10 cellular contexts compared by ENCODE assay signal in the genomic region with DNA sequence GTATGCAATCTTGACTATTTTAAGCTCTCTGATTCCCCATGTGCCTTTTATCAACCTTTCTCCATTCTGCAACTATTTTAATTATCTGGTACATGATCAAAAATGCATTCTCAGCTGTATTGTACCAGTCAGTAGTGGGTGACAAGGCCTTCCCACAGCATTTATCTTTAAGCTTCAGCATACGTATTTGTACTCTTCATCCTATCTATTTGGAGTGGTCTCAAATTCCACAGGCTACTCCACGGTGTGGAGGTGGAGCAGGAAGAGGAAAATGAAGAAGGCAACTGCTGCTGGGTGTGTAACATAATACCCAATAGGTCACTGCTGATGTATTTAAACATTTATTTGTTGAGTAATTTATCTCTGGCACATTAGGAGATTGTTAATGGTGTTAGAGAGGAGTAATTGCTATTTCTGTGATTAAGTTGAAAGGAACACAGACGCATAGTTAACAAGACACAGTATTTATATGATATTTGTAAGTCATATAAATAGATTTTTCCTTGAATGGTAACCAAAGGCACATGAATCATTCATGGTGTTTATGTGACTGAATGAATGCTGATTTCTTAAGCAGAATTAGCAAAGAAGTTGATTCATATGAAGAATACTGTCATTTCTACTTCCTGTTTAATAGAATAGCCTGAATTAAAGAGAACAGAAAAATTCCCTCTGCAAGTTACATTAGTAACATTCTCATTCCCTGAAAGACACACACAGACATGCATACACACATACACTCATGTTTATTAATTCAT.
DNase-seq lines count a peak whose midpoint lies in the region; ATAC-seq and TF ChIP-seq lines count a peak whose summit lies in the region.
"Had no signal": no experiment of that assay in that cellular context is flagged by ENCODE, and none has a peak within 500 bp of the region (broad histone marks: within the 10 kb centered on the region; RNA-seq: fewer than 3 reads in every experiment).

No MANE protein-coding gene starts in this region.

- ATAC-seq in activated naive CD8-positive, alpha-beta T cell treated with anti-CD3 and anti-CD28 coated beads, Interleukin-2, amount 50 U/mL, for 24 hours, result peak; percentile 36
- ATAC-seq in stimulated activated naive CD8-positive, alpha-beta T cell treated with anti-CD3 and anti-CD28 coated beads, Interleukin-15, amount 100 ng/mL, for 72 hours, result peak; percentile 40
- ATAC-seq in foreskin keratinocyte (no peak), GM21423 (IDR thresholded peaks at IDR 0.05; ENCODE audit: unreplicated experiment) (no peak)

- peaks cover 3% of the 10 kb centered on the region for H3K27me3 Mint-ChIP-seq in activated naive CD8-positive, alpha-beta T cell treated with anti-CD3 and anti-CD28 coated beads, Interleukin-2, amount 50 U/mL, for 24 hours
- no peaks in the 10 kb centered on the region for H3K27me3 Mint-ChIP-seq in activated naive CD8-positive, alpha-beta T cell treated with anti-CD3 and anti-CD28 coated beads for 36 hours
- no peaks in the 10 kb centered on the region for H3K27me3 Mint-ChIP-seq in stimulated activated naive CD8-positive, alpha-beta T cell treated with anti-CD3 and anti-CD28 coated beads, Interleukin-15, amount 100 ng/mL, for 72 hours
- H3K27me3 Mint-ChIP-seq: memory B cell had no signal

- no peak overlapping the region for H3K27ac Mint-ChIP-seq in activated naive CD8-positive, alpha-beta T cell treated with anti-CD3 and anti-CD28 coated beads, Interleukin-2, amount 50 U/mL, for 24 hours
- H3K27ac Mint-ChIP-seq in activated naive CD8-positive, alpha-beta T cell treated with anti-CD3 and anti-CD28 coated beads for 36 hours, result no peak overlapping the region
- H3K27ac Mint-ChIP-seq in stimulated activated naive CD8-positive, alpha-beta T cell treated with anti-CD3 and anti-CD28 coated beads, Interleukin-15, amount 100 ng/mL, for 72 hours, result no peak overlapping the region
- H3K27ac Mint-ChIP-seq: CD4-positive, alpha-beta memory T cell; memory B cell had no signal

- DNase-seq in activated naive CD8-positive, alpha-beta T cell treated with anti-CD3 and anti-CD28 coated beads, Interleukin-2, amount 50 U/mL, for 24 hours, result no peak
- DNase-seq in activated naive CD8-positive, alpha-beta T cell treated with anti-CD3 and anti-CD28 coated beads for 36 hours, result no peak
- DNase-seq in NCI-H1417 treated with DMSO at 0.1 percent for 48 hours (lab: John Stamatoyannopoulos, UW) (peak; percentile 37), cardiac fibroblast (ENCODE audit: low read depth in 2 of 2) (peak; percentile 81 to 82), foreskin keratinocyte (no peak), anterior cingulate cortex (lab: John Stamatoyannopoulos, UW) (no peak)
- DNase-seq in stimulated activated naive CD8-positive, alpha-beta T cell treated with anti-CD3 and anti-CD28 coated beads, Interleukin-15, amount 100 ng/mL, for 72 hours, result no peak
- DNase-seq: CD4-positive, alpha-beta memory T cell had no signal

- H3K4me3 Mint-ChIP-seq in activated naive CD8-positive, alpha-beta T cell treated with anti-CD3 and anti-CD28 coated beads, Interleukin-2, amount 50 U/mL, for 24 hours, result no peak overlapping the region
- no peak overlapping the region for H3K4me3 Mint-ChIP-seq in activated naive CD8-positive, alpha-beta T cell treated with anti-CD3 and anti-CD28 coated beads for 36 hours
- H3K4me3 Mint-ChIP-seq in stimulated activated naive CD8-positive, alpha-beta T cell treated with anti-CD3 and anti-CD28 coated beads, Interleukin-15, amount 100 ng/mL, for 72 hours, result no peak overlapping the region
- H3K4me3 Mint-ChIP-seq: CD4-positive, alpha-beta memory T cell; memory B cell had no signal

- H3K4me3 ChIP-seq in cardiac fibroblast (replicated peaks in 1 of 2; ENCODE audit: low read depth in 2 of 2, low read length in 2 of 2), result no peak overlapping the region

- H3K36me3 Mint-ChIP-seq in activated naive CD8-positive, alpha-beta T cell treated with anti-CD3 and anti-CD28 coated beads, Interleukin-2, amount 50 U/mL, for 24 hours (ENCODE audit: low read depth), result no peaks in the 10 kb centered on the region
- no peaks in the 10 kb centered on the region for H3K36me3 Mint-ChIP-seq in activated naive CD8-positive, alpha-beta T cell treated with anti-CD3 and anti-CD28 coated beads for 36 hours
- H3K36me3 Mint-ChIP-seq: CD4-positive, alpha-beta memory T cell; memory B cell had no signal

- no peak for TF ChIP-seq CTCF in cardiac fibroblast (IDR thresholded peaks at IDR 0.05; ENCODE audit: low read depth, low read length)
- no peak for TF ChIP-seq CTCF in foreskin keratinocyte (conservative IDR thresholded peaks at IDR 0.05)

- no peaks in the 10 kb centered on the region for H3K27me3 ChIP-seq in foreskin keratinocyte

- H3K4me1 Mint-ChIP-seq in activated naive CD8-positive, alpha-beta T cell treated with anti-CD3 and anti-CD28 coated beads, Interleukin-2, amount 50 U/mL, for 24 hours, result peaks cover 13% of the 10 kb centered on the region
- H3K4me1 Mint-ChIP-seq in activated naive CD8-positive, alpha-beta T cell treated with anti-CD3 and anti-CD28 coated beads for 36 hours, result peaks cover 8% of the 10 kb centered on the region
- H3K4me1 Mint-ChIP-seq in stimulated activated naive CD8-positive, alpha-beta T cell treated with anti-CD3 and anti-CD28 coated beads, Interleukin-15, amount 100 ng/mL, for 72 hours, result peaks cover 10% of the 10 kb centered on the region
- H3K4me1 Mint-ChIP-seq: CD4-positive, alpha-beta memory T cell had no signal

- peaks cover 6% of the 10 kb centered on the region for H3K4me1 ChIP-seq in foreskin keratinocyte

- no peaks in the 10 kb centered on the region for H3K9me3 Mint-ChIP-seq in activated naive CD8-positive, alpha-beta T cell treated with anti-CD3 and anti-CD28 coated beads, Interleukin-2, amount 50 U/mL, for 24 hours
- H3K9me3 Mint-ChIP-seq in activated naive CD8-positive, alpha-beta T cell treated with anti-CD3 and anti-CD28 coated beads for 36 hours, result no peaks in the 10 kb centered on the region
- no peaks in the 10 kb centered on the region for H3K9me3 Mint-ChIP-seq in stimulated activated naive CD8-positive, alpha-beta T cell treated with anti-CD3 and anti-CD28 coated beads, Interleukin-15, amount 100 ng/mL, for 72 hours
- H3K9me3 Mint-ChIP-seq: CD4-positive, alpha-beta memory T cell; memory B cell had no signal

- no peak overlapping the region for H3K27ac ChIP-seq in foreskin keratinocyte

Comparison
In these comparisons a context has a peak if more than half of its experiments do, and no peak if none do; other contexts are left out.
1. ATAC-seq: peak in activated naive CD8-positive, alpha-beta T cell treated with anti-CD3 and anti-CD28 coated beads, Interleukin-2, amount 50 U/mL, for 24 hours (single experiment) and stimulated activated naive CD8-positive, alpha-beta T cell treated with anti-CD3 and anti-CD28 coated beads, Interleukin-15, amount 100 ng/mL, for 72 hours (single experiment); none in foreskin keratinocyte (single experiment) and GM21423 (single experiment).
2. DNase-seq: peak in NCI-H1417 treated with DMSO at 0.1 percent for 48 hours (single experiment) and cardiac fibroblast (2 of 2); none in activated naive CD8-positive, alpha-beta T cell treated with anti-CD3 and anti-CD28 coated beads, Interleukin-2, amount 50 U/mL, for 24 hours (single experiment), activated naive CD8-positive, alpha-beta T cell treated with anti-CD3 and anti-CD28 coated beads for 36 hours (single experiment), stimulated activated naive CD8-positive, alpha-beta T cell treated with anti-CD3 and anti-CD28 coated beads, Interleukin-15, amount 100 ng/mL, for 72 hours (0 of 2), foreskin keratinocyte (0 of 2) and anterior cingulate cortex (0 of 58).